ENCODE assay signal across 1 cellular context in the genomic region with DNA sequence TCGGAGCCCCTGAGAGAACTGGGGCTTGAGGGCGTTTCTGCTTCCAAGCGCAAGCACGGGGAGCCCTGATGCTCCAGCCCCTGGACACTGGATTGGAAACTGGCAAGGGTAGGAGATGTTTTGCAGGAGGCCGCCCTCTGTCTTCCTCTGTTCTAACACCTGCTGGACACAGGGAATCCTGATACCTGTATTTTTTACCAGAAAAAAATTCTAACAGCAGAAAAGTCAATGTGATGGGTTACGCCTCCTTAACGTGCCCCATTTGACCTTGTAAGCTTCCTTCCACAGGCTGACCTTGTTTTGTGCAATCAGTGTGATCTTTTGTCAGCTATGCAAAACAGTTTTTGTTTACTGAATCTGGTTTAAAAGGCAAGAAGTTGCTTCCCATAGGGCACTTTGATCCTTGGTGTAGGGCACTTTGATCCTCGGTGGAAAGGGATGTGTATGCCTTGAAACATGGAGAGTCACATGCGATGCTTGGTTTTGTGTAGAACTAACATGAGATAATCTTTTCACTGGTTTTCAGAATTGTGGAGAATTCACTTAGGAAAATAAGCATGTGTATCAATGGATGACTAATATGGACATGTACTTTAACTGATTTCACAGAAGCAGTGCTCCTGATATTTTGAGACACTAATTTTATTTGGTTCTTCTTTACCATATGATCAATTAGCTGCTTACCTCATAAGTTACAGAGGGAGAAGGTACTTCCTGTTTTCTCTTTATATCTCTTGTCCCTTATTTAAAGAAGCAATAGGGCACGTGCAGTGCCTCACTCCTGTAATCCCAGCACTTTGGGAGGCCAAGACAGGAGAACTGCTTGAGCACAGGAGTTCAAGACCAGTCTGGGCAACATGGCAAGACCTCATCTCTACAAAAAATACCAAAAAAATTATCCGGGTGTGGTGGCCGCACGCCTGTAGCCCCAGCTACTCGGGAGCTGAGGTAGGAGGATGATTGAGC.
TF ChIP-seq lines count a peak whose summit lies in the region.

No MANE protein-coding gene starts in this region.

TF ChIP-seq in GM12878, 131 proteins besides CTCF, POLR2A, EP300 and RAD21 (continued from another document):
- TF ChIP-seq, protein P1, sequence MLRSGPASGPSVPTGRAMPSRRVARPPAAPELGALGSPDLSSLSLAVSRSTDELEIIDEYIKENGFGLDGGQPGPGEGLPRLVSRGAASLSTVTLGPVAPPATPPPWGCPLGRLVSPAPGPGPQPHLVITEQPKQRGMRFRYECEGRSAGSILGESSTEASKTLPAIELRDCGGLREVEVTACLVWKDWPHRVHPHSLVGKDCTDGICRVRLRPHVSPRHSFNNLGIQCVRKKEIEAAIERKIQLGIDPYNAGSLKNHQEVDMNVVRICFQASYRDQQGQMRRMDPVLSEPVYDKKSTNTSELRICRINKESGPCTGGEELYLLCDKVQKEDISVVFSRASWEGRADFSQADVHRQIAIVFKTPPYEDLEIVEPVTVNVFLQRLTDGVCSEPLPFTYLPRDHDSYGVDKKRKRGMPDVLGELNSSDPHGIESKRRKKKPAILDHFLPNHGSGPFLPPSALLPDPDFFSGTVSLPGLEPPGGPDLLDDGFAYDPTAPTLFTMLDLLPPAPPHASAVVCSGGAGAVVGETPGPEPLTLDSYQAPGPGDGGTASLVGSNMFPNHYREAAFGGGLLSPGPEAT (IDR thresholded peaks at IDR 0.05; ENCODE audit: low read depth), result no peak
TF ChIP-seq in GM12878: peak in this region for 1.
